ENCODE assay signal across 20 cellular contexts in the genomic region with DNA sequence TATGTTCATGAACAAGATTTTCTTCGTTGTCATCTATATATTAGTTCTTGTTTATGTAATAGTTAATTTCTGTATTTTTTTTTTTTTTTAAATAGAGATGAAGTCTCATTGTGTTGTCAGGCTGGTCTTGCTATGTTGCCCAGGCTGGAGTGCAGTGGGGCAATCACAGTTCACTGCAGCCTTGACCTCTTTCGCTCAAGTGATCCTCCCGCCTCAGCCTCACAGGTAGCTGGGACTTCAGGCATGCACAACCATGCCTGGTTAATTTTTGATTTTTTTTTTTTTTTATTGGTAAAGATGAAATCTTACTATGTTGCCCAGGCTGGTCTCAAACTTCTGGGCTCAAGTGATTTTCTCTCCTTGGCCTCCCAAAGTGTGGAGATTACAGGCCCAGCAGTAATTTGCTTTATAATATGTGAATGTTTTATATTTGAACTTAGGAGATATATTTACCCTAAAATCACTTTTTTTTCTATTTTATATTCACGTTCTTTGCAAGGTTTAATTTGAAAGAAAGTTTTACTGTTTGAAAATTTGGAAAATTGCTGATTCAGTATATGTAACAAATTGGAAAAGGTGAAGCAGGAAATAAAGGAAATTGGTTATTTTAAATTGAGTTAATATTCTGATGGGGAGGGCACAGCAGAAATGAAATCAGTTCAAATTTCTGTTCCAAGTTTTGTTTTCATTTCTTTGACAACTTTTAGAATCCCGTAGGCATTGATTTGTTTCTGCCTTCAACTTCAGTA. TPM values are rescaled to one million over a fixed set of nuclear protein-coding genes. Genes with fewer than 3 reads are reported as not detected.
DNase-seq lines count a peak whose midpoint lies in the region; ATAC-seq, FAIRE-seq and TF ChIP-seq lines count a peak whose summit lies in the region.
"Had no signal": no experiment of that assay in that cellular context is flagged by ENCODE, and none has a peak within 500 bp of the region (broad histone marks: within the 10 kb centered on the region; RNA-seq: fewer than 3 reads in every experiment).

No MANE protein-coding gene starts in this region.

- CTCF ChIA-PET in WTC11 (lab: Charles Lee) = no interaction called here
- CTCF ChIA-PET in HepG2 (lab: Yijun Ruan, JAX; ENCODE audit: low intra/inter-chr PET ratio, low total read pairs) = no interaction called here

- H3K9me3 Mint-ChIP-seq in natural killer cell (peaks cover 0 to 3% of the 10 kb centered on the region in 2 donors), WTC11 (no peaks in the 10 kb centered on the region)
- H3K9me3 Mint-ChIP-seq in natural killer cell treated with Interleukin-12 subunit alpha and Interleukin-12 subunit beta and Interleukin-15 and Interleukin-18, amount 100 ng/mL, for 72 hours = no peaks in the 10 kb centered on the region

- H3K27me3 Mint-ChIP-seq in natural killer cell (ENCODE audit: low read depth in 2 of 2) (no peaks in the 10 kb centered on the region), WTC11 (ENCODE audit: low read depth) (no peaks in the 10 kb centered on the region)
- no peaks in the 10 kb centered on the region for H3K27me3 Mint-ChIP-seq in natural killer cell treated with Interleukin-12 subunit alpha and Interleukin-12 subunit beta and Interleukin-15 and Interleukin-18, amount 100 ng/mL, for 72 hours
- H3K27me3 Mint-ChIP-seq: CD4-positive, alpha-beta memory T cell had no signal

- H3K9me3 ChIP-seq in HepG2 (ENCODE audit: low read length) = no peaks in the 10 kb centered on the region
- H3K9me3 ChIP-seq: HAP-1 had no signal

- no peaks in the 10 kb centered on the region for H3K36me3 ChIP-seq in HepG2 (replicated peaks in 1 of 2; ENCODE audit: control insufficient read depth in 1 of 2, insufficient read depth in 2 of 2, low read length in 2 of 2)
- H3K36me3 ChIP-seq: HAP-1 had no signal

- H3K79me2 ChIP-seq in HepG2 (ENCODE audit: insufficient read depth, low read length) = peaks cover 84% of the 10 kb centered on the region

- H3K27ac Mint-ChIP-seq in natural killer cell = peak overlapping the region; percentile 39 to 44
- H3K27ac Mint-ChIP-seq in natural killer cell treated with Interleukin-12 subunit alpha and Interleukin-12 subunit beta and Interleukin-15 and Interleukin-18, amount 100 ng/mL, for 72 hours = no peak overlapping the region
- H3K27ac Mint-ChIP-seq in WTC11 = no peak overlapping the region

- WGBS in HepG2 (ENCODE audit: low lambda C conversion rate) = 95% methylated on average over 5 of the region's 5 CpGs

- H2AFZ ChIP-seq in HepG2 (ENCODE audit: low read length) = no peak overlapping the region

- H3K27ac ChIP-seq in HepG2 (ENCODE audit: extremely low read length, insufficient read depth, low read length) = no peak overlapping the region

- no peaks in the 10 kb centered on the region for H3K27me3 ChIP-seq in HepG2 (ENCODE audit: control insufficient read depth in 1 of 2, insufficient read depth in 2 of 2, low read length in 2 of 2)

- peaks cover 24% of the 10 kb centered on the region for H4K20me1 ChIP-seq in HepG2 (ENCODE audit: insufficient read depth, low read length)

- peaks cover 6% of the 10 kb centered on the region; the same call in 1 of the 2 replicates for H3K4me1 ChIP-seq in HepG2 (ENCODE audit: insufficient read depth, low read length)

- no peak for TF ChIP-seq EP300 in HepG2 (IDR thresholded peaks at IDR 0.05; ENCODE audit: low read depth in 2 of 2, low read length in 2 of 2)
- TF ChIP-seq EP300 in HepG2 (CRISPR knock-in tag; IDR thresholded peaks at IDR 0.05; ENCODE audit: borderline replicate concordance) = no peak

- ATAC-seq in natural killer cell (no peak), WTC11 (no peak), HepG2 (no peak)
- ATAC-seq in natural killer cell treated with Interleukin-12 subunit alpha and Interleukin-12 subunit beta and Interleukin-15 and Interleukin-18, amount 100 ng/mL, for 72 hours = no peak
- ATAC-seq: GM12878 had no signal

- peak overlapping the region; percentile 9 for H3K4me3 Mint-ChIP-seq in natural killer cell
- H3K4me3 Mint-ChIP-seq in natural killer cell treated with Interleukin-12 subunit alpha and Interleukin-12 subunit beta and Interleukin-15 and Interleukin-18, amount 100 ng/mL, for 72 hours = no peak overlapping the region
- no peak overlapping the region for H3K4me3 Mint-ChIP-seq in WTC11

- FAIRE-seq in HepG2 (lab: Jason Lieb, UNC) = no peak
- FAIRE-seq: G401.6, GM12878, GM19239, H54 had no signal

- H3K36me3 Mint-ChIP-seq in natural killer cell (no peaks in the 10 kb centered on the region), WTC11 (0 out of 2 replicates have a peak, but pooled peaks cover 3% of the 10 kb centered on the region)
- H3K36me3 Mint-ChIP-seq in natural killer cell treated with Interleukin-12 subunit alpha and Interleukin-12 subunit beta and Interleukin-15 and Interleukin-18, amount 100 ng/mL, for 72 hours = no peaks in the 10 kb centered on the region

- TF ChIP-seq RAD21 in HepG2 (CRISPR knock-in tag; IDR thresholded peaks at IDR 0.05) = no peak

- in situ Hi-C loops in HepG2 (cut with HindIII; ENCODE audit: extremely low pct_ligation_motif_present, low pct_unique_long_range_greater_than_20kb) = no loop called here

- H3K4me2 ChIP-seq in HepG2 (ENCODE audit: low read depth, low read length) = no peak overlapping the region

- TF ChIP-seq CTCF in natural killer cell (IDR thresholded peaks at IDR 0.05) (no peak), WTC11 (IDR thresholded peaks at IDR 0.05) (no peak), HepG2 (CRISPR knock-in tag; IDR thresholded peaks at IDR 0.05) (no peak)

- POLR2A ChIA-PET in WTC11 (lab: Charles Lee) = interaction anchor here (0.6 kb wide), 1 partner anchor 57 kb away, joined by 3 read pairs; no protein-coding TSS in a partner anchor
- POLR2A ChIA-PET in HepG2 (lab: Yijun Ruan, JAX) = no interaction called here

- no TSS peak for BruUV-seq in HepG2 (replicated peaks; lab: Mats Ljungman, UMichigan)

- H3K4me3 ChIP-seq in HepG2 (replicated peaks in 1 of 3; ENCODE audit: insufficient read depth in 1 of 3, low read depth in 2 of 3, low read length in 3 of 3) = no peak overlapping the region
- H3K4me3 ChIP-seq: GM12878, HAP-1 had no signal

- no peak overlapping the region for H3K9ac ChIP-seq in HepG2 (ENCODE audit: insufficient read depth, low read depth, low read length)

- intact Hi-C loops in natural killer cell (cut with micrococcal nuclease) = no loop called here
- intact Hi-C loops in HepG2 (cut with micrococcal nuclease; ENCODE audit: unreplicated experiment) = no loop called here

- no peak for TF ChIP-seq POLR2A in HepG2 (IDR thresholded peaks at IDR 0.05; ENCODE audit: insufficient read depth in 1 of 2, low read depth in 2 of 2, low read length in 2 of 2)

- H3K4me1 Mint-ChIP-seq in natural killer cell (peaks cover 73 to 82% of the 10 kb centered on the region in 2 donors), WTC11 (peaks cover 55% of the 10 kb centered on the region)
- H3K4me1 Mint-ChIP-seq in natural killer cell treated with Interleukin-12 subunit alpha and Interleukin-12 subunit beta and Interleukin-15 and Interleukin-18, amount 100 ng/mL, for 72 hours (ENCODE audit: low read depth in 2 of 2) = peaks cover 74 to 75% of the 10 kb centered on the region in 2 donors

- DNase-seq in natural killer cell = no peak
- DNase-seq in natural killer cell treated with Interleukin-12 subunit alpha and Interleukin-12 subunit beta and Interleukin-15 and Interleukin-18, amount 100 ng/mL, for 72 hours (ENCODE audit: low spot score) = no peak
- DNase-seq in WTC11 (ENCODE audit: low spot score) = no peak
- DNase-seq in HepG2 (ENCODE audit: low spot score) = no peak
- DNase-seq in midbrain (lab: John Stamatoyannopoulos, UW) = no peak
- DNase-seq in NCI-H2081 (lab: John Stamatoyannopoulos, UW) = no peak
- no peak for DNase-seq in NCI-H345 treated with DMSO at 0.1 percent for 48 hours (lab: John Stamatoyannopoulos, UW; ENCODE audit: unreplicated experiment)
- DNase-seq: 8988T; C1 segment of cervical spinal cord; Calu3; CD4-positive, alpha-beta memory T cell; COR-L47; DMS53; DND-41; GOT3 had no signal

TF ChIP-seq in HepG2, 621 proteins besides CTCF, POLR2A, EP300 and RAD21 (continues in another document):
- TF ChIP-seq ZNF224 (CRISPR knock-in tag; IDR thresholded peaks at IDR 0.05) (no peak), ZNF274 (CRISPR knock-in tag; IDR thresholded peaks at IDR 0.05) (no peak), HDAC6 (IDR thresholded peaks at IDR 0.05; ENCODE audit: low read depth, low read length) (no peak), NR2F1 (CRISPR knock-in tag; IDR thresholded peaks at IDR 0.05) (peak in 1 of 2 experiments; percentile 21; a peak in 1 of 4 replicates), RFXAP (CRISPR knock-in tag; IDR thresholded peaks at IDR 0.05; ENCODE audit: borderline replicate concordance) (no peak), NR2F6 (IDR thresholded peaks at IDR 0.05) (no peak), NR2F6 (CRISPR knock-in tag; IDR thresholded peaks at IDR 0.05) (0 out of 2 replicates have a peak, but pooled peaks have one; percentile 32)

RNA-seq across cellular contexts. Expression of gene ZFAND3, which starts 56.2 kb away (rescaled TPM):
- 10 to 100 TPM; 87.7 to 97.4 (median 90.1) TPM for total RNA-seq in natural killer cell
- 100 to 1,000 TPM in 1 of 2 donors, 10 to 100 TPM in 1; 51.0 to 100 TPM for total RNA-seq in natural killer cell treated with Interleukin-12 subunit alpha and Interleukin-12 subunit beta and Interleukin-15 and Interleukin-18, amount 100 ng/mL, for 72 hours
- 45.4 to 51.6 TPM (median 50.3 TPM) in 3 replicates for total RNA-seq in WTC11 (2021)
- 16.4 and 18.9 TPM in 2 replicates for total RNA-seq in HepG2 (2016; rRNA removed; fragmentation: Illumina TruSeq; extraction: Trizol)
- 5.8 and 9.0 TPM in 2 replicates for total RNA-seq in HepG2 (2016; cell fraction: cytosol; rRNA removed; fragmentation: Illumina TruSeq; extraction: Trizol; ENCODE audit: low read depth)
- 14.6 and 17.0 TPM in 2 replicates for total RNA-seq in HepG2 (2016; cell fraction: insoluble cytoplasmic fraction; rRNA removed; fragmentation: Illumina TruSeq; extraction: Trizol)
- total RNA-seq in HepG2 (2016; cell fraction: membrane; rRNA removed; fragmentation: Illumina TruSeq; extraction: Trizol) = 18.4 and 18.8 TPM in 2 replicates
- total RNA-seq in HepG2 (2016; cell fraction: nucleus; rRNA removed; fragmentation: Illumina TruSeq; extraction: Trizol) = 15.4 and 17.1 TPM in 2 replicates
- 17.1 and 18.6 TPM in 2 replicates for polyA plus RNA-seq in HepG2 (2011; rRNA removed)
- 16.2 and 21.9 TPM in 2 replicates for polyA plus RNA-seq in HepG2 (2011; cell fraction: cytosol; rRNA removed)
- polyA plus RNA-seq in HepG2 (2011; cell fraction: nucleus; rRNA removed) = 10.7 and 11.5 TPM in 2 replicates
- polyA plus RNA-seq in HepG2 (2012) = 101 and 105 TPM in 2 replicates
- polyA plus RNA-seq in HepG2 (2016; cell fraction: cytosol; fragmentation: Illumina TruSeq; extraction: Trizol; ENCODE audit: low read depth) = 25.4 and 26.8 TPM in 2 replicates
- 56.7 and 68.8 TPM in 2 replicates for polyA plus RNA-seq in HepG2 (2016; cell fraction: insoluble cytoplasmic fraction; fragmentation: Illumina TruSeq; extraction: Trizol; ENCODE audit: low read depth)
- polyA plus RNA-seq in HepG2 (2016; cell fraction: membrane; fragmentation: Illumina TruSeq; extraction: Trizol; ENCODE audit: low read depth) = 36.3 and 43.5 TPM in 2 replicates
- polyA plus RNA-seq in HepG2 (2016; cell fraction: nucleus; fragmentation: Illumina TruSeq; extraction: Trizol; ENCODE audit: insufficient read depth, low read depth) = 49.1 and 59.9 TPM in 2 replicates
- polyA minus RNA-seq in HepG2 (2011; rRNA and poly(A)+ RNA removed; ENCODE audit: low replicate concordance) = 8.2 and 21.8 TPM in 2 replicates
- polyA minus RNA-seq in HepG2 (2011; cell fraction: cytosol; rRNA and poly(A)+ RNA removed) = 18.6 and 29.8 TPM in 2 replicates
- polyA minus RNA-seq in HepG2 (2011; cell fraction: nucleus; rRNA and poly(A)+ RNA removed) = 20.0 and 35.3 TPM in 2 replicates

Comparison
In these comparisons a context has a peak if more than half of its experiments do, and no peak if none do; other contexts are left out.
1. H3K27ac Mint-ChIP-seq: peak in natural killer cell (2 of 2); none in natural killer cell treated with Interleukin-12 subunit alpha and Interleukin-12 subunit beta and Interleukin-15 and Interleukin-18, amount 100 ng/mL, for 72 hours (0 of 2) and WTC11 (single experiment).